Comparison of ENCODE assay signal across 1 cellular context in the genomic region with DNA sequence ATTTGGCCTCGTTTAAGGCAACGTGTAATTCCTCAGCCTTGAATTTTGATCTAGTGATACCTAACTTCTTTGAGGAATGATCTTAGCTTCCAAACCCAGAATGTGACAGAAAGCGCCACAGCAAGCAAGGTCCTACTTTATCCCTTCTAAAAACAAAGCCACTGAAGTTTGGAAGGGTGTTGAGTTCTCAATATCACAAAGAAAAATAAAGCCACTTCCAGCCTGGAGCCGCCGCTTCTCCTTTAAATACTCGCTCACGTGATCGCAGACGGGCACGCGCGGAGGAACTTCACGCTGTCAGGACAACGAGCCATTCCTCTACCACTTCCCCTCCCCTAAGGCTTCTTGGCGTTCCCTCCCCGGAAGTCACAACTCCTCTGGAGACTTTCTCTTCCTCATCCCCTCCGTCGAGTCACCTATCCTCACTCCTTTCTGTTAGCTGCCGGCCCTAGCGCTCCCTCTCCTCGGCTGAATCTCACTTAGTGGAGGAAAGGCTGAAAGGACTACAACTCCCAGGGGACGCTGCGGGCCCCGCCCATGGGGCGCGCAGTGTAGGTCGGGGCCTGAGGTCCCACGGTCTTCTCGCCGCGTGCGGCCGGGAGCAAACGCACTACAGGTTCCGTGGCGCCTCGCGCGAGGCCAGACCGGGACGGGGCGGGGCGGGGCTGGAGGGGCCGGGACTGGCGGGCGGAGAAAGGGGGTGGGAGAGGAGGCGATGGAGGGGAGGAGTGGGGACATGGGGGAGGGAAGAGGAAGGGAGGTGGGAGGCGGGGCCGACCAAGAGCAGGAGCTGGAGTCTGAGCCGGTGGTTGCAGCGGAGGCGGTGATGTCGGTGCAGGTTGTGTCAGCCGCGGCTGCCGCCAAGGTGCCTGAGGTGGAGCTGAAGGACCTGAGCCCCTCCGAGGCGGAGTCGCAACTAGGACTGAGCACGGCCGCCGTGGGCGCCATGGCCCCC.
TF ChIP-seq lines count a peak whose summit lies in the region.

A gene (plus strand): TSS at position 780 of the 955 bp plus-strand sequence.

TF ChIP-seq in HepG2, 621 proteins besides CTCF, POLR2A, EP300 and RAD21 (continued from another document and continues in another):
- TF ChIP-seq NAIF1 (CRISPR knock-in tag; IDR thresholded peaks at IDR 0.05; ENCODE audit: borderline replicate concordance) (0 out of 2 replicates have a peak, but pooled peaks have one; percentile 16), ZNF335 (CRISPR knock-in tag; IDR thresholded peaks at IDR 0.05) (0 out of 2 replicates have a peak, but pooled peaks have one; percentile 26), ZNF205 (CRISPR knock-in tag; IDR thresholded peaks at IDR 0.05) (no peak), REL (CRISPR knock-in tag; conservative IDR thresholded peaks at IDR 0.05) (no peak), NR2F6 (IDR thresholded peaks at IDR 0.05) (no peak), NR2F6 (CRISPR knock-in tag; IDR thresholded peaks at IDR 0.05) (peak; percentile 6; the same call in 1 of the 2 replicates), ZNF501 (CRISPR knock-in tag; IDR thresholded peaks at IDR 0.05) (peak; percentile 82), ZNF619 (CRISPR knock-in tag; IDR thresholded peaks at IDR 0.05) (peak; percentile 38; the same call in 1 of the 2 replicates), IRF2 (CRISPR knock-in tag; IDR thresholded peaks at IDR 0.05) (peak; percentile 89), NR2F2 (IDR thresholded peaks at IDR 0.05; ENCODE audit: borderline replicate concordance, low read depth) (peak; percentile 16; the same call in 1 of the 2 replicates), ZNF549 (CRISPR knock-in tag; IDR thresholded peaks at IDR 0.05) (no peak), SMC3 (IDR thresholded peaks at IDR 0.05; ENCODE audit: low read length) (no peak), NPAS2 (CRISPR knock-in tag; IDR thresholded peaks at IDR 0.05; ENCODE audit: borderline replicate concordance) (no peak), ZNF781 (CRISPR knock-in tag; IDR thresholded peaks at IDR 0.05; ENCODE audit: borderline replicate concordance, not compliant biosample characterization) (peak; percentile 72), POGZ (CRISPR knock-in tag; IDR thresholded peaks at IDR 0.05) (peak; percentile 73; the same call in 1 of the 2 replicates), TAF1 (CRISPR knock-in tag; IDR thresholded peaks at IDR 0.05) (peak; percentile 69), ZNF546 (CRISPR knock-in tag; conservative IDR thresholded peaks at IDR 0.05) (no peak), HOXA3 (CRISPR knock-in tag; IDR thresholded peaks at IDR 0.05) (0 out of 2 replicates have a peak, but pooled peaks have one; percentile 37), ZMYM4 (CRISPR knock-in tag; IDR thresholded peaks at IDR 0.05) (peak; percentile 77), PAX8 (CRISPR knock-in tag; IDR thresholded peaks at IDR 0.05; ENCODE audit: borderline replicate concordance) (no peak), KDM5B (CRISPR knock-in tag; IDR thresholded peaks at IDR 0.05; ENCODE audit: borderline replicate concordance) (peak; percentile 48; the same call in 1 of the 2 replicates), ZFP36L2 (CRISPR knock-in tag; IDR thresholded peaks at IDR 0.05) (no peak), YEATS2 (CRISPR knock-in tag; IDR thresholded peaks at IDR 0.05; ENCODE audit: borderline replicate concordance) (peak; percentile 40; the same call in 1 of the 2 replicates), HES4 (CRISPR knock-in tag; IDR thresholded peaks at IDR 0.05; ENCODE audit: borderline replicate concordance) (0 out of 2 replicates have a peak, but pooled peaks have one; percentile 56), SP1 (IDR thresholded peaks at IDR 0.05) (no peak), SP1 (CRISPR knock-in tag; IDR thresholded peaks at IDR 0.05) (peak; percentile 98), MAZ (IDR thresholded peaks at IDR 0.05; ENCODE audit: borderline replicate concordance, low read depth, low read length) (peak; percentile 84; the same call in 1 of the 2 replicates), MAZ (CRISPR knock-in tag; IDR thresholded peaks at IDR 0.05; ENCODE audit: low read depth) (peak; percentile 72; the same call in 1 of the 2 replicates), ZSCAN9 (CRISPR knock-in tag; IDR thresholded peaks at IDR 0.05; ENCODE audit: borderline replicate concordance) (0 out of 2 replicates have a peak, but pooled peaks have one; percentile 15), U2AF1 (optimal IDR thresholded peaks at IDR 0.05; ENCODE audit: low read depth, low read length) (no peak), CCAR2 (optimal IDR thresholded peaks at IDR 0.05; ENCODE audit: low read depth, low read length) (peak; percentile 29), ZBTB7B (CRISPR knock-in tag; IDR thresholded peaks at IDR 0.05) (0 out of 2 replicates have a peak, but pooled peaks have one; percentile 11), AHR (CRISPR knock-in tag; IDR thresholded peaks at IDR 0.05) (0 out of 2 replicates have a peak, but pooled peaks have one; percentile 48)
- TF ChIP-seq, protein P1, sequence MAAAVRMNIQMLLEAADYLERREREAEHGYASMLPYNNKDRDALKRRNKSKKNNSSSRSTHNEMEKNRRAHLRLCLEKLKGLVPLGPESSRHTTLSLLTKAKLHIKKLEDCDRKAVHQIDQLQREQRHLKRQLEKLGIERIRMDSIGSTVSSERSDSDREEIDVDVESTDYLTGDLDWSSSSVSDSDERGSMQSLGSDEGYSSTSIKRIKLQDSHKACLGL (CRISPR knock-in tag; IDR thresholded peaks at IDR 0.05) = peak; percentile 20; the same call in 1 of the 2 replicates
- TF ChIP-seq, protein P2, sequence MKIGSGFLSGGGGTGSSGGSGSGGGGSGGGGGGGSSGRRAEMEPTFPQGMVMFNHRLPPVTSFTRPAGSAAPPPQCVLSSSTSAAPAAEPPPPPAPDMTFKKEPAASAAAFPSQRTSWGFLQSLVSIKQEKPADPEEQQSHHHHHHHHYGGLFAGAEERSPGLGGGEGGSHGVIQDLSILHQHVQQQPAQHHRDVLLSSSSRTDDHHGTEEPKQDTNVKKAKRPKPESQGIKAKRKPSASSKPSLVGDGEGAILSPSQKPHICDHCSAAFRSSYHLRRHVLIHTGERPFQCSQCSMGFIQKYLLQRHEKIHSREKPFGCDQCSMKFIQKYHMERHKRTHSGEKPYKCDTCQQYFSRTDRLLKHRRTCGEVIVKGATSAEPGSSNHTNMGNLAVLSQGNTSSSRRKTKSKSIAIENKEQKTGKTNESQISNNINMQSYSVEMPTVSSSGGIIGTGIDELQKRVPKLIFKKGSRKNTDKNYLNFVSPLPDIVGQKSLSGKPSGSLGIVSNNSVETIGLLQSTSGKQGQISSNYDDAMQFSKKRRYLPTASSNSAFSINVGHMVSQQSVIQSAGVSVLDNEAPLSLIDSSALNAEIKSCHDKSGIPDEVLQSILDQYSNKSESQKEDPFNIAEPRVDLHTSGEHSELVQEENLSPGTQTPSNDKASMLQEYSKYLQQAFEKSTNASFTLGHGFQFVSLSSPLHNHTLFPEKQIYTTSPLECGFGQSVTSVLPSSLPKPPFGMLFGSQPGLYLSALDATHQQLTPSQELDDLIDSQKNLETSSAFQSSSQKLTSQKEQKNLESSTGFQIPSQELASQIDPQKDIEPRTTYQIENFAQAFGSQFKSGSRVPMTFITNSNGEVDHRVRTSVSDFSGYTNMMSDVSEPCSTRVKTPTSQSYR (CRISPR knock-in tag; IDR thresholded peaks at IDR 0.05; ENCODE audit: borderline replicate concordance) = no peak
- TF ChIP-seq, protein P3, sequence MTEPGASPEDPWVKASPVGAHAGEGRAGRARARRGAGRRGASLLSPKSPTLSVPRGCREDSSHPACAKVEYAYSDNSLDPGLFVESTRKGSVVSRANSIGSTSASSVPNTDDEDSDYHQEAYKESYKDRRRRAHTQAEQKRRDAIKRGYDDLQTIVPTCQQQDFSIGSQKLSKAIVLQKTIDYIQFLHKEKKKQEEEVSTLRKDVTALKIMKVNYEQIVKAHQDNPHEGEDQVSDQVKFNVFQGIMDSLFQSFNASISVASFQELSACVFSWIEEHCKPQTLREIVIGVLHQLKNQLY (CRISPR knock-in tag; IDR thresholded peaks at IDR 0.05) = peak; percentile 52; the same call in 1 of the 2 replicates
- TF ChIP-seq, protein P4, sequence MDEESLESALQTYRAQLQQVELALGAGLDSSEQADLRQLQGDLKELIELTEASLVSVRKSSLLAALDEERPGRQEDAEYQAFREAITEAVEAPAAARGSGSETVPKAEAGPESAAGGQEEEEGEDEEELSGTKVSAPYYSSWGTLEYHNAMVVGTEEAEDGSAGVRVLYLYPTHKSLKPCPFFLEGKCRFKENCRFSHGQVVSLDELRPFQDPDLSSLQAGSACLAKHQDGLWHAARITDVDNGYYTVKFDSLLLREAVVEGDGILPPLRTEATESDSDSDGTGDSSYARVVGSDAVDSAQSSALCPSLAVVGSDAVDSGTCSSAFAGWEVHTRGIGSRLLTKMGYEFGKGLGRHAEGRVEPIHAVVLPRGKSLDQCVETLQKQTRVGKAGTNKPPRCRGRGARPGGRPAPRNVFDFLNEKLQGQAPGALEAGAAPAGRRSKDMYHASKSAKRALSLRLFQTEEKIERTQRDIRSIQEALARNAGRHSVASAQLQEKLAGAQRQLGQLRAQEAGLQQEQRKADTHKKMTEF (CRISPR knock-in tag; IDR thresholded peaks at IDR 0.05) = peak; percentile 32; the same call in 1 of the 2 replicates
- TF ChIP-seq, protein P5, sequence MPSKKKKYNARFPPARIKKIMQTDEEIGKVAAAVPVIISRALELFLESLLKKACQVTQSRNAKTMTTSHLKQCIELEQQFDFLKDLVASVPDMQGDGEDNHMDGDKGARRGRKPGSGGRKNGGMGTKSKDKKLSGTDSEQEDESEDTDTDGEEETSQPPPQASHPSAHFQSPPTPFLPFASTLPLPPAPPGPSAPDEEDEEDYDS (CRISPR knock-in tag; IDR thresholded peaks at IDR 0.05) = peak; percentile 35; the same call in 1 of the 2 replicates
- TF ChIP-seq, protein P6, sequence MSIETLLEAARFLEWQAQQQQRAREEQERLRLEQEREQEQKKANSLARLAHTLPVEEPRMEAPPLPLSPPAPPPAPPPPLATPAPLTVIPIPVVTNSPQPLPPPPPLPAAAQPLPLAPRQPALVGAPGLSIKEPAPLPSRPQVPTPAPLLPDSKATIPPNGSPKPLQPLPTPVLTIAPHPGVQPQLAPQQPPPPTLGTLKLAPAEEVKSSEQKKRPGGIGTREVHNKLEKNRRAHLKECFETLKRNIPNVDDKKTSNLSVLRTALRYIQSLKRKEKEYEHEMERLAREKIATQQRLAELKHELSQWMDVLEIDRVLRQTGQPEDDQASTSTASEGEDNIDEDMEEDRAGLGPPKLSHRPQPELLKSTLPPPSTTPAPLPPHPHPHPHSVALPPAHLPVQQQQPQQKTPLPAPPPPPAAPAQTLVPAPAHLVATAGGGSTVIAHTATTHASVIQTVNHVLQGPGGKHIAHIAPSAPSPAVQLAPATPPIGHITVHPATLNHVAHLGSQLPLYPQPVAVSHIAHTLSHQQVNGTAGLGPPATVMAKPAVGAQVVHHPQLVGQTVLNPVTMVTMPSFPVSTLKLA (IDR thresholded peaks at IDR 0.05) = peak; percentile 65
- TF ChIP-seq, protein P7, sequence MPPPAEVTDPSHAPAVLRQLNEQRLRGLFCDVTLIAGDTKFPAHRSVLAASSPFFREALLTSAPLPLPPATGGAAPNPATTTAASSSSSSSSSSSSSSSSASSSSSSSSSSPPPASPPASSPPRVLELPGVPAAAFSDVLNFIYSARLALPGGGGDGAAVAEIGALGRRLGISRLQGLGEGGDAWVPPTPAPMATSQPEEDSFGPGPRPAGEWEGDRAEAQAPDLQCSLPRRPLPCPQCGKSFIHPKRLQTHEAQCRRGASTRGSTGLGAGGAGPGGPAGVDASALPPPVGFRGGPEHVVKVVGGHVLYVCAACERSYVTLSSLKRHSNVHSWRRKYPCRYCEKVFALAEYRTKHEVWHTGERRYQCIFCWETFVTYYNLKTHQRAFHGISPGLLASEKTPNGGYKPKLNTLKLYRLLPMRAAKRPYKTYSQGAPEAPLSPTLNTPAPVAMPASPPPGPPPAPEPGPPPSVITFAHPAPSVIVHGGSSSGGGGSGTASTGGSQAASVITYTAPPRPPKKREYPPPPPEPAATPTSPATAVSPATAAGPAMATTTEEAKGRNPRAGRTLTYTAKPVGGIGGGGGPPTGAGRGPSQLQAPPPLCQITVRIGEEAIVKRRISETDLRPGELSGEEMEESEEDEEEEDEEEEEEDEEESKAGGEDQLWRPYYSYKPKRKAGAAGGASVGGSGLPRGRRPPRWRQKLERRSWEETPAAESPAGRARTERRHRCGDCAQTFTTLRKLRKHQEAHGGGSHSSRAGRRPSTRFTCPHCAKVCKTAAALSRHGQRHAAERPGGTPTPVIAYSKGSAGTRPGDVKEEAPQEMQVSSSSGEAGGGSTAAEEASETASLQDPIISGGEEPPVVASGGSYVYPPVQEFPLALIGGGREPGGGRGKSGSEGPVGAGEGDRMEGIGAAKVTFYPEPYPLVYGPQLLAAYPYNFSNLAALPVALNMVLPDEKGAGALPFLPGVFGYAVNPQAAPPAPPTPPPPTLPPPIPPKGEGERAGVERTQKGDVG (CRISPR knock-in tag; IDR thresholded peaks at IDR 0.05; ENCODE audit: borderline replicate concordance) = peak; percentile 32; the same call in 1 of the 2 replicates
- TF ChIP-seq, protein P8, sequence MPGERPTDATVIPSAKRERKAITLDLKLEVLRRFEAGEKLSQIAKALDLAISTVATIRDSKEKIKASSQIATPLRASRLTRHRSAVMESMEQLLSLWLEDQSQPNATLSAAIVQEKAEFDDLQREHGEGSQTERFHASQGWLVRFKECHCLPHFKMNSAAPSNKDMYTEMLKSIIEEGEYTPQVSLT (CRISPR knock-in tag; IDR thresholded peaks at IDR 0.05; ENCODE audit: borderline replicate concordance, low read depth) = no peak
- TF ChIP-seq, protein P9, sequence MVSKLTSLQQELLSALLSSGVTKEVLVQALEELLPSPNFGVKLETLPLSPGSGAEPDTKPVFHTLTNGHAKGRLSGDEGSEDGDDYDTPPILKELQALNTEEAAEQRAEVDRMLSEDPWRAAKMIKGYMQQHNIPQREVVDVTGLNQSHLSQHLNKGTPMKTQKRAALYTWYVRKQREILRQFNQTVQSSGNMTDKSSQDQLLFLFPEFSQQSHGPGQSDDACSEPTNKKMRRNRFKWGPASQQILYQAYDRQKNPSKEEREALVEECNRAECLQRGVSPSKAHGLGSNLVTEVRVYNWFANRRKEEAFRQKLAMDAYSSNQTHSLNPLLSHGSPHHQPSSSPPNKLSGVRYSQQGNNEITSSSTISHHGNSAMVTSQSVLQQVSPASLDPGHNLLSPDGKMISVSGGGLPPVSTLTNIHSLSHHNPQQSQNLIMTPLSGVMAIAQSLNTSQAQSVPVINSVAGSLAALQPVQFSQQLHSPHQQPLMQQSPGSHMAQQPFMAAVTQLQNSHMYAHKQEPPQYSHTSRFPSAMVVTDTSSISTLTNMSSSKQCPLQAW (CRISPR knock-in tag; IDR thresholded peaks at IDR 0.05) = peak; percentile 87
- TF ChIP-seq, protein P10, sequence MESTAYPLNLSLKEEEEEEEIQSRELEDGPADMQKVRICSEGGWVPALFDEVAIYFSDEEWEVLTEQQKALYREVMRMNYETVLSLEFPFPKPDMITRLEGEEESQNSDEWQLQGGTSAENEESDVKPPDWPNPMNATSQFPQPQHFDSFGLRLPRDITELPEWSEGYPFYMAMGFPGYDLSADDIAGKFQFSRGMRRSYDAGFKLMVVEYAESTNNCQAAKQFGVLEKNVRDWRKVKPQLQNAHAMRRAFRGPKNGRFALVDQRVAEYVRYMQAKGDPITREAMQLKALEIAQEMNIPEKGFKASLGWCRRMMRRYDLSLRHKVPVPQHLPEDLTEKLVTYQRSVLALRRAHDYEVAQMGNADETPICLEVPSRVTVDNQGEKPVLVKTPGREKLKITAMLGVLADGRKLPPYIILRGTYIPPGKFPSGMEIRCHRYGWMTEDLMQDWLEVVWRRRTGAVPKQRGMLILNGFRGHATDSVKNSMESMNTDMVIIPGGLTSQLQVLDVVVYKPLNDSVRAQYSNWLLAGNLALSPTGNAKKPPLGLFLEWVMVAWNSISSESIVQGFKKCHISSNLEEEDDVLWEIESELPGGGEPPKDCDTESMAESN (CRISPR knock-in tag; conservative IDR thresholded peaks at IDR 0.05) = 0 out of 2 replicates have a peak, but pooled peaks have one; percentile 31
